In the genomic region with DNA sequence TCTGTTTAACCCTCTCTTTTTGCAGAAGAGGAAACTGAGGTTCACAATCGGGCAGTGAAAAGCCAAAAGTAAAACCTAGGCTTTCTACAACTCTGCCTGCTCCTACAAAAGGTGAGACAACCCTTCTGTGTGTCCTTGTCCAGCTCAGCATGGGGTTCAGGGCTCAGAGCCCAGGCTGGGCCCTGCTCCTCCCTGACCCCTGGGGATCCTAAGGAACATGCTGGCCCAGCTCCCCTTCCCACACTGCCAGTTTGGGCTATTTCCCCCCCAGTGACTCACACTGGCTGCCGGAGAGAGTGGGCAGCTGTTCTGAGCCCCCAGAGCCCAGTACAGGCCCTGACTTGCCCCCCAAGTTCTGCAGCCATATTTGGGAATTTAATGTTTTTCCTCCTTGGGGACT, we compare ENCODE assay signal across 10 cellular contexts. TPM values are rescaled to one million over a fixed set of nuclear protein-coding genes. Genes with fewer than 3 reads are reported as not detected.
DNase-seq lines count a peak whose midpoint lies in the region; ATAC-seq and TF ChIP-seq lines count a peak whose summit lies in the region.
"Had no signal": no experiment of that assay in that cellular context is flagged by ENCODE, and none has a peak within 500 bp of the region (broad histone marks: within the 10 kb centered on the region; RNA-seq: fewer than 3 reads in every experiment).

No MANE protein-coding gene starts in this region.

- no peak for ATAC-seq in right lobe of liver
- no peak for ATAC-seq in esophagus mucosa

- BruUV-seq in MCF 10A (replicated peaks; lab: Mats Ljungman, UMichigan): no TSS peak

- 57% methylated on average over 2 of the region's 2 CpGs for WGBS in right lobe of liver (ENCODE audit: insufficient coverage, low coverage, low lambda C conversion rate, missing lambda C conversion rate)
- 57 to 87% (median 79%) methylated on average over 2 of the region's 2 CpGs for WGBS in stomach, 5 donors

- H3K36me3 ChIP-seq in NT2/D1 (ENCODE audit: insufficient read depth, insufficient read length, low read length) (peaks cover 25% of the 10 kb centered on the region), right lobe of liver (no peaks in the 10 kb centered on the region), stomach (no peaks in the 10 kb centered on the region)
- H3K36me3 ChIP-seq: neutrophil had no signal

- H3K4me3 ChIP-seq in NT2/D1 (ENCODE audit: insufficient read length, low read depth) (no peak overlapping the region), right lobe of liver (no peak overlapping the region), stomach (no peak overlapping the region)

- peak overlapping the region in 2 of 3 donors; percentile 21 to 86 for H3K27ac ChIP-seq in right lobe of liver
- H3K27ac ChIP-seq in stomach: peak overlapping the region in 3 of 5 donors; percentile 92 to 96 (median 95)
- H3K27ac ChIP-seq: neutrophil had no signal

- DNase-seq in NT2/D1 (ENCODE audit: low read depth, low spot score) (no peak), MCF 10A (ENCODE audit: unreplicated experiment) (no peak), right lobe of liver (no peak), stomach (no peak), globus pallidus (ENCODE audit: low spot score) (no peak)
- no peak for DNase-seq in stimulated activated CD4-positive, alpha-beta T cell treated with anti-CD3 and anti-CD28 coated beads, Interleukin-2, amount 100 ng/mL, for 48 hours
- DNase-seq in stimulated activated CD8-positive, alpha-beta memory T cell treated with anti-CD3 and anti-CD28 coated beads, Interleukin-4, amount 100 ng/mL, for 48 hours: no peak
- DNase-seq: activated CD4-positive, CD25-positive, alpha-beta regulatory T cell treated with anti-CD3 and anti-CD28 coated beads, Interleukin-2, amount 50 U/mL, for 72 hours had no signal

- peaks cover 20% of the 10 kb centered on the region for H3K36me3 Mint-ChIP-seq in MCF 10A (ENCODE audit: insufficient read depth, unreplicated experiment)

- H3K27me3 ChIP-seq in NT2/D1 (ENCODE audit: insufficient read depth, insufficient read length) (peaks cover 4% of the 10 kb centered on the region), right lobe of liver (no peaks in the 10 kb centered on the region), stomach (no peaks in the 10 kb centered on the region)

- intact Hi-C loops in MCF 10A (cut with micrococcal nuclease): no loop called here
- intact Hi-C loops in right lobe of liver (cut with DNase I): no loop called here
- intact Hi-C loops in stomach (cut with DNase I; ENCODE audit: low total_unique reads): no loop called here

- peak overlapping the region; percentile 78 for H3K9ac ChIP-seq in NT2/D1 (ENCODE audit: insufficient read length, low read depth)

- H3K9me3 ChIP-seq in NT2/D1 (ENCODE audit: insufficient read depth, low read length) (peaks cover 12% of the 10 kb centered on the region; the same call in 1 of the 2 replicates), right lobe of liver (no peaks in the 10 kb centered on the region), stomach (no peaks in the 10 kb centered on the region)
- H3K9me3 ChIP-seq: neutrophil had no signal

- H3K4me1 ChIP-seq in NT2/D1 (ENCODE audit: insufficient read depth, insufficient read length): peaks cover 21% of the 10 kb centered on the region
- peaks cover 0 to 23% (median 4%) of the 10 kb centered on the region in 4 donors for H3K4me1 ChIP-seq in right lobe of liver
- peaks cover 24 to 56% (median 49%) of the 10 kb centered on the region in 4 donors for H3K4me1 ChIP-seq in stomach

- H3K27ac Mint-ChIP-seq in MCF 10A (ENCODE audit: low read depth, unreplicated experiment): no peak overlapping the region

- TF ChIP-seq CTCF in MCF 10A (IDR thresholded peaks at IDR 0.05; ENCODE audit: unreplicated experiment): no peak
- no peak for TF ChIP-seq CTCF in right lobe of liver (IDR thresholded peaks at IDR 0.05)
- no peak for TF ChIP-seq CTCF in stomach (IDR thresholded peaks at IDR 0.05)

- peak overlapping the region; percentile 82 for H3K4me3 Mint-ChIP-seq in MCF 10A (ENCODE audit: unreplicated experiment)

- no peak for TF ChIP-seq EP300 in stomach (IDR thresholded peaks at IDR 0.05)

- H3K9me3 Mint-ChIP-seq in MCF 10A (ENCODE audit: unreplicated experiment): no peaks in the 10 kb centered on the region

- peaks cover 11% of the 10 kb centered on the region for H3K4me1 Mint-ChIP-seq in MCF 10A (ENCODE audit: insufficient read depth, unreplicated experiment)

- CTCF ChIA-PET in MCF 10A (lab: Yijun Ruan, JAX): no interaction called here

- POLR2A ChIA-PET in MCF 10A (lab: Yijun Ruan, JAX): interaction anchor here (1.2 to 1.8 kb wide), 2 partner anchors 11 to 174 kb away, joined by 3 to 6 read pairs; a partner anchor contains a TSS

- TF ChIP-seq POLR2A in right lobe of liver (IDR thresholded peaks at IDR 0.05) (no peak), stomach (IDR thresholded peaks at IDR 0.05) (no peak)

- no peaks in the 10 kb centered on the region for H3K27me3 Mint-ChIP-seq in MCF 10A (ENCODE audit: insufficient read depth, unreplicated experiment)

RNA-seq across cellular contexts. Expression of a gene that starts 8.9 kb away (rescaled TPM):
- total RNA-seq in MCF 10A (2022): 13.4 and 19.0 TPM in 2 replicates
- 1 to 10 TPM; 1.3 to 7.8 (median 5.3) TPM for total RNA-seq in right lobe of liver
- 10 to 100 TPM in 2 of 5 donors, 1 to 10 TPM in 3; 2.2 to 21.6 (median 8.8) TPM for total RNA-seq in stomach
- polyA plus RNA-seq in stomach: 10 to 100 TPM in 1 of 3 donors, 1 to 10 TPM in 2; 7.8 to 10.3 (median 8.7) TPM
- total RNA-seq in esophagus mucosa: 2.3 TPM

RNA-seq across cellular contexts. Expression of a gene that starts 8.9 kb away (rescaled TPM):
- 2.0 and 2.3 TPM in 2 replicates for total RNA-seq in MCF 10A (2022)
- 1 to 10 TPM in 2 of 6 experiments, under 1 TPM in 4; 0.49 to 1.6 (median 0.85) TPM for total RNA-seq in right lobe of liver
- total RNA-seq in stomach: under 1 TPM in 1 of 5 donors, not detected in 4; 0.92 TPM
- polyA plus RNA-seq in stomach: under 1 TPM in 1 of 3 donors, not detected in 2; 0.43 TPM
- total RNA-seq in esophagus mucosa: 0.52 TPM

RNA-seq across cellular contexts. Expression of a gene that starts 17.4 kb away (rescaled TPM):
- 0.65 and 1.0 TPM in 2 replicates for total RNA-seq in MCF 10A (2022)
- 10 to 100 TPM in 5 of 6 experiments, 1 to 10 TPM in 1; 10.0 to 24.4 (median 14.2) TPM for total RNA-seq in right lobe of liver
- total RNA-seq in stomach: 10 to 100 TPM in 4 of 5 donors, 1 to 10 TPM in 1; 7.6 to 99.4 (median 22.9) TPM
- polyA plus RNA-seq in stomach: 100 to 1,000 TPM in 1 of 3 donors, 10 to 100 TPM in 2; 46.4 to 100 (median 95.3) TPM
- total RNA-seq in esophagus mucosa: 10.8 TPM

RNA-seq across cellular contexts. Expression of a gene that starts 40.8 kb away (rescaled TPM):
- total RNA-seq in MCF 10A (2022) (52.6 and 56.2 TPM in 2 replicates), right lobe of liver (10 to 100 TPM; 44.5 to 73.1 (median 62.1) TPM), stomach (100 to 1,000 TPM in 1 of 5 donors, 10 to 100 TPM in 4; 35.9 to 126 (median 57.6) TPM), esophagus mucosa (39.5 TPM)
- 10 to 100 TPM; 23.8 to 39.0 (median 36.8) TPM for polyA plus RNA-seq in stomach
